In genomic region chr13:86974251-86974994, GRCh38 we compare ENCODE assay signal across 16 cellular contexts.
"Had no signal": no experiment of that assay in that cellular context is flagged by ENCODE, and none has a peak within 500 bp of the region (broad histone marks: within the 10 kb centered on the region; RNA-seq: fewer than 3 reads in every experiment).

No MANE protein-coding gene starts in this region.

- H3K27ac ChIP-seq: lower lobe of right lung had no signal

- H3K4me1 Mint-ChIP-seq: activated CD4-positive, alpha-beta T cell treated with anti-CD3 and anti-CD28 coated beads for 36 hours; nephron had no signal

- H3K36me3 Mint-ChIP-seq: activated naive CD8-positive, alpha-beta T cell had no signal

- H3K27ac Mint-ChIP-seq: activated CD4-positive, alpha-beta T cell treated with anti-CD3 and anti-CD28 coated beads for 36 hours; activated naive CD8-positive, alpha-beta T cell; activated T-helper 1 cell treated with anti-CD3 and anti-CD28 coated beads, Interleukin-12 subunit alpha, Interleukin-12 subunit beta, Interleukin-2, Interleukin-4 antibody, amounts not matched to agents 30 ng/mL and 10 ng/mL and 1 ng/mL, durations not matched to agents 14 hours and 24 hours and 36 hours; nephron; stimulated activated naive CD8-positive, alpha-beta T cell treated with anti-CD3 and anti-CD28 coated beads, Interleukin-15, Interleukin-2, amounts not matched to agents 100 ng/mL and 50 ng/mL, for 24 hours had no signal

- H3K27me3 Mint-ChIP-seq: activated CD4-positive, alpha-beta T cell treated with anti-CD3 and anti-CD28 coated beads for 36 hours; activated naive CD8-positive, alpha-beta T cell; stimulated activated naive CD8-positive, alpha-beta T cell treated with anti-CD3 and anti-CD28 coated beads, Interleukin-15, Interleukin-2, amounts not matched to agents 100 ng/mL and 50 ng/mL, for 24 hours had no signal

- DNase-seq: activated CD4-positive, alpha-beta T cell treated with anti-CD3 and anti-CD28 coated beads for 36 hours; activated CD4-positive, alpha-beta T cell treated with anti-CD3 and anti-CD28 coated beads, Interleukin-2, amount 50 U/mL, for 48 hours; activated gamma-delta T cell treated with Interleukin-2 at 50 U/mL for 16 hours; dermis blood vessel endothelial cell; effector memory CD4-positive, alpha-beta T cell; left colon; lower lobe of right lung; midbrain; occipital lobe; stimulated activated CD4-positive, alpha-beta T cell treated with anti-CD3 and anti-CD28 coated beads, Interleukin-2, amount 100 ng/mL, for 24 hours; T-helper 2 cell; trophoblast cell had no signal

- ATAC-seq: activated CD4-positive, alpha-beta T cell treated with anti-CD3 and anti-CD28 coated beads for 36 hours; left colon had no signal

- H3K36me3 ChIP-seq: lower lobe of right lung had no signal

- H3K4me3 ChIP-seq: lower lobe of right lung had no signal

- H3K9me3 Mint-ChIP-seq: activated T-helper 1 cell treated with anti-CD3 and anti-CD28 coated beads, Interleukin-12 subunit alpha, Interleukin-12 subunit beta, Interleukin-2, Interleukin-4 antibody, amounts not matched to agents 30 ng/mL and 10 ng/mL and 1 ng/mL, durations not matched to agents 14 hours and 24 hours and 36 hours; nephron had no signal

- H3K4me1 ChIP-seq: lower lobe of right lung had no signal

- H3K9me3 ChIP-seq: lower lobe of right lung had no signal

- H3K4me3 Mint-ChIP-seq: activated CD4-positive, alpha-beta T cell treated with anti-CD3 and anti-CD28 coated beads for 36 hours; activated naive CD8-positive, alpha-beta T cell; activated T-helper 1 cell treated with anti-CD3 and anti-CD28 coated beads, Interleukin-12 subunit alpha, Interleukin-12 subunit beta, Interleukin-2, Interleukin-4 antibody, amounts not matched to agents 30 ng/mL and 10 ng/mL and 1 ng/mL, durations not matched to agents 14 hours and 24 hours and 36 hours; nephron; stimulated activated naive CD8-positive, alpha-beta T cell treated with anti-CD3 and anti-CD28 coated beads, Interleukin-15, Interleukin-2, amounts not matched to agents 100 ng/mL and 50 ng/mL, for 24 hours had no signal
